In the genomic region with DNA sequence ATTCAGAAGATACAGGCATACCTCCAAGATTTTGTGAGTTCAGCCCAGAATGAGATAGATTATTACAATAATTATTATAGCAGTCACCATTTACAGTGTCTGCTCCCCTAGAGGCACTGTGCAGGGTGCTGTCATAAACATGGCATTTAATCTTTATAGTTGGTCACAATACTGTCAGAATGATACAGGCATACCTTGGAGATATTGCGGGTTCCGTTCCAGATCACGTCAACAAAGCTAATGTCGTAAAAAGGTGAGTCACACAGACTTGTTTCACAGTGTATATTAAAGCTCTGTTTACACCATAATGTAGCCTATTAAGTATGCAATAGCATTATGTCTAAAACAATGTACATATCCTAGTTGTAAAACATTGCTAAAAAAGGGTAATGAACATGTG, we compare ENCODE assay signal across 23 cellular contexts.
"Had no signal": no experiment of that assay in that cellular context is flagged by ENCODE, and none has a peak within 500 bp of the region (broad histone marks: within the 10 kb centered on the region; RNA-seq: fewer than 3 reads in every experiment).

No MANE protein-coding gene starts in this region.

- H3K9me3 ChIP-seq: body of pancreas had no signal

- ATAC-seq: activated naive CD4-positive, alpha-beta T cell treated with anti-CD3 and anti-CD28 coated beads, Interleukin-2, amount 50 U/mL, for 72 hours; activated naive CD8-positive, alpha-beta T cell treated with anti-CD3 and anti-CD28 coated beads, Interleukin-2, amount 50 U/mL, for 24 hours; activated T-cell treated with anti-CD3 and anti-CD28 coated beads, Interleukin-2, amount 50 U/mL, for 4 hours; body of pancreas; T-helper 17 cell; WTC11 had no signal

- H3K27ac ChIP-seq: ascending aorta, body of pancreas had no signal

- H3K27ac Mint-ChIP-seq: activated CD4-positive, alpha-beta memory T cell treated with anti-CD3 and anti-CD28 coated beads for 36 hours; activated CD4-positive, alpha-beta T cell treated with anti-CD3 and anti-CD28 coated beads, Interleukin-2, amount 10 ng/mL, durations not matched to agents 24 days and 14 days; activated naive CD4-positive, alpha-beta T cell treated with anti-CD3 and anti-CD28 coated beads, Interleukin-2, amount 50 U/mL, for 72 hours; activated naive CD8-positive, alpha-beta T cell treated with anti-CD3 and anti-CD28 coated beads, Interleukin-2, amount 50 U/mL, for 24 hours; T-helper 17 cell; WTC11 had no signal

- DNase-seq: activated CD4-positive, alpha-beta memory T cell treated with anti-CD3 and anti-CD28 coated beads for 36 hours; activated CD4-positive, alpha-beta T cell treated with anti-CD3 and anti-CD28 coated beads, Interleukin-2, amount 10 ng/mL, durations not matched to agents 24 days and 14 days; activated CD4-positive, CD25-positive, alpha-beta regulatory T cell treated with anti-CD3 and anti-CD28 coated beads, Interleukin-2, amount 50 U/mL, for 72 hours; activated CD8-positive, alpha-beta memory T cell treated with anti-CD3 and anti-CD28 coated beads for 24 hours; activated effector memory CD4-positive, alpha-beta T cell treated with anti-CD3 and anti-CD28 coated beads, Interleukin-2, amount 50 U/mL, for 16 hours; activated naive CD4-positive, alpha-beta T cell treated with Interleukin-2 at 50 U/mL for 16 hours; activated naive CD8-positive, alpha-beta T cell treated with anti-CD3 and anti-CD28 coated beads, Interleukin-2, amount 50 U/mL, for 24 hours; activated T-cell treated with anti-CD3 and anti-CD28 coated beads, Interleukin-2, amount 50 U/mL, for 4 hours; amniotic stem cell; body of pancreas; central memory CD4-positive, alpha-beta T cell; NCI-H1105 treated with DMSO at 0.1 percent for 48 hours; NCI-H1436 treated with DMSO at 0.1 percent for 48 hours; NCI-H187; NCI-H2081; NCI-H446; NCI-H524; SIG-M5; T-helper 17 cell; T-helper 9 cell had no signal

- H3K27me3 Mint-ChIP-seq: activated CD4-positive, alpha-beta memory T cell treated with anti-CD3 and anti-CD28 coated beads for 36 hours; activated CD4-positive, alpha-beta T cell treated with anti-CD3 and anti-CD28 coated beads, Interleukin-2, amount 10 ng/mL, durations not matched to agents 24 days and 14 days; activated naive CD8-positive, alpha-beta T cell treated with anti-CD3 and anti-CD28 coated beads, Interleukin-2, amount 50 U/mL, for 24 hours; T-helper 17 cell had no signal

- H3K4me3 ChIP-seq: ascending aorta, body of pancreas had no signal

- H3K27me3 ChIP-seq: ascending aorta, body of pancreas had no signal

- H3K4me1 ChIP-seq: ascending aorta, body of pancreas had no signal

- H3K4me3 Mint-ChIP-seq: activated CD4-positive, alpha-beta memory T cell treated with anti-CD3 and anti-CD28 coated beads for 36 hours; activated CD4-positive, alpha-beta T cell treated with anti-CD3 and anti-CD28 coated beads, Interleukin-2, amount 10 ng/mL, durations not matched to agents 24 days and 14 days; activated naive CD8-positive, alpha-beta T cell treated with anti-CD3 and anti-CD28 coated beads, Interleukin-2, amount 50 U/mL, for 24 hours; activated T-cell treated with anti-CD3 and anti-CD28 coated beads, Interleukin-2, amount 50 U/mL, for 4 hours; T-helper 17 cell; WTC11 had no signal

- H3K4me1 Mint-ChIP-seq: activated CD4-positive, alpha-beta T cell treated with anti-CD3 and anti-CD28 coated beads, Interleukin-2, amount 10 ng/mL, durations not matched to agents 24 days and 14 days; activated naive CD8-positive, alpha-beta T cell treated with anti-CD3 and anti-CD28 coated beads, Interleukin-2, amount 50 U/mL, for 24 hours; WTC11 had no signal
